In the genomic region with DNA sequence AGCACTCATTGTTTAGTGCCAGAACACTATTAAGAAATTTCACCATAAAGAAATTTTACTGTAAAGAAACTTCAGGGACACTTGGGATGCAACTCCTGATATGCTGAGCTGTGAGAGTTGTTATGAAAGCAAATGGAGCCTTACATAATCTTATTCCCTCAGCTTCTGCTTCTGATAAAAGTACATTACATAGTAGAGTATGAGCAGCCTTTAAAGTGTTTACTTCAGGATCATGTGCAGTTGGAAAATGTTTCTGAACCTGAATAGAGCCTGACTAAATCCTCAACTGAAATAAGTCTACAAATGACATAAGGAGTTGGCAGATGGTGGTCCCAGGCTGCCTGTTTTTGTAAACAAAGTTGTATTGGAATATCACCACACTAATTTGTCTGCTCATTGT, we compare ENCODE assay signal across 21 cellular contexts. TPM values are rescaled to one million over a fixed set of nuclear protein-coding genes. Genes with fewer than 3 reads are reported as not detected.
DNase-seq lines count a peak whose midpoint lies in the region; ATAC-seq and TF ChIP-seq lines count a peak whose summit lies in the region.
"Had no signal": no experiment of that assay in that cellular context is flagged by ENCODE, and none has a peak within 500 bp of the region (broad histone marks: within the 10 kb centered on the region; RNA-seq: fewer than 3 reads in every experiment).

No MANE protein-coding gene starts in this region.

- no peak overlapping the region for H3K14ac ChIP-seq in neuronal stem cell (ENCODE audit: low read length)

- H3K27me3 ChIP-seq in Karpas-422 (ENCODE audit: low read length) (no peaks in the 10 kb centered on the region), SU-DHL-6 (ENCODE audit: low read length) (no peaks in the 10 kb centered on the region), gastroesophageal sphincter (no peaks in the 10 kb centered on the region), neuronal stem cell (ENCODE audit: control insufficient read depth in 3 of 3, insufficient read depth in 3 of 3, low read depth in 1 of 3, low read length in 3 of 3) (no peaks in the 10 kb centered on the region)
- H3K27me3 ChIP-seq: adrenal gland, breast epithelium, esophagus squamous epithelium, ovary, right atrium auricular region, transverse colon had no signal

- intact Hi-C loops in sciatic nerve (cut with DNase I): no loop called here

- ATAC-seq in gastroesophageal sphincter (peak; percentile 81), sciatic nerve (peak; percentile 50), HG03460 (IDR thresholded peaks at IDR 0.05; ENCODE audit: unreplicated experiment) (no peak), GM21717 (IDR thresholded peaks at IDR 0.05; ENCODE audit: unreplicated experiment) (no peak)
- ATAC-seq: activated CD8-positive, alpha-beta T cell treated with anti-CD3 and anti-CD28 coated beads for 36 hours; natural killer cell had no signal

- H2BK12ac ChIP-seq in neuronal stem cell (ENCODE audit: low read length): no peak overlapping the region

- TF ChIP-seq CTCF in SU-DHL-6 (IDR thresholded peaks at IDR 0.05; ENCODE audit: insufficient read depth, low read length, poor library complexity, severe bottlenecking): no peak
- no peak for TF ChIP-seq CTCF in gastroesophageal sphincter (IDR thresholded peaks at IDR 0.05)

- no peak overlapping the region for H4K8ac ChIP-seq in neuronal stem cell (ENCODE audit: low read depth, low read length)

- H2BK120ac ChIP-seq in neuronal stem cell (ENCODE audit: low read depth, low read length): no peak overlapping the region

- peaks cover 28% of the 10 kb centered on the region for H3F3A ChIP-seq in SU-DHL-6 (ENCODE audit: insufficient read depth)

- H2AK5ac ChIP-seq in neuronal stem cell (ENCODE audit: low read depth, low read length): no peak overlapping the region

- H3K23ac ChIP-seq in neuronal stem cell (ENCODE audit: low read depth, low read length, poor library complexity): no peak overlapping the region

- H3K9ac ChIP-seq in Karpas-422 (ENCODE audit: low read length) (no peak overlapping the region), SU-DHL-6 (ENCODE audit: low read length) (peak overlapping the region; percentile 53), neuronal stem cell (ENCODE audit: low read depth, low read length, poor library complexity) (no peak overlapping the region)

- H4K20me1 ChIP-seq in Karpas-422 (ENCODE audit: insufficient read depth, low read depth, low read length) (no peaks in the 10 kb centered on the region), SU-DHL-6 (ENCODE audit: low read depth, low read length) (no peaks in the 10 kb centered on the region)

- H3K4me2 ChIP-seq in Karpas-422 (ENCODE audit: low read depth, low read length, poor library complexity, severe bottlenecking) (no peak overlapping the region), SU-DHL-6 (ENCODE audit: low read depth, low read length, poor library complexity, severe bottlenecking) (peak overlapping the region; percentile 64), neuronal stem cell (ENCODE audit: insufficient read depth, low read length, poor library complexity, severe bottlenecking) (no peak overlapping the region)

- H3K4me3 ChIP-seq in Karpas-422 (ENCODE audit: low read length) (no peak overlapping the region), SU-DHL-6 (ENCODE audit: insufficient read depth, low read length, poor library complexity, severe bottlenecking) (no peak overlapping the region), gastroesophageal sphincter (no peak overlapping the region), neuronal stem cell (ENCODE audit: low read length in 2 of 2) (no peak overlapping the region)
- H3K4me3 ChIP-seq: adrenal gland, breast epithelium, esophagus squamous epithelium, ovary, right atrium auricular region, transverse colon had no signal

- DNase-seq in Karpas-422: no peak
- DNase-seq in sciatic nerve (ENCODE audit: low spot score): no peak
- DNase-seq in neuronal stem cell (ENCODE audit: low spot score): no peak
- DNase-seq in activated T-cell treated with anti-CD3 and anti-CD28 coated beads, Interleukin-2, amount 50 U/mL, for 48 hours: no peak
- DNase-seq: activated CD4-positive, alpha-beta T cell treated with anti-CD3 and anti-CD28 coated beads for 1 hour; activated CD8-positive, alpha-beta T cell treated with anti-CD3 and anti-CD28 coated beads for 36 hours; activated gamma-delta T cell treated with Interleukin-2 at 50 U/mL for 16 hours; adrenal gland; endodermal cell; esophagus squamous epithelium; natural killer cell; NCI-H524 treated with DMSO at 0.1 percent for 48 hours; ovary; transverse colon had no signal

- H3K9me2 ChIP-seq in Karpas-422 (replicated peaks; ENCODE audit: insufficient read depth, low read length): no peaks in the 10 kb centered on the region
- no peaks in the 10 kb centered on the region for H3K9me2 ChIP-seq in SU-DHL-6 (replicated peaks; ENCODE audit: insufficient read depth, low read length)

- peaks cover 52% of the 10 kb centered on the region for H3K4me1 ChIP-seq in Karpas-422 (ENCODE audit: low read length)
- H3K4me1 ChIP-seq in gastroesophageal sphincter: peaks cover 0 to 24% (median 3%) of the 10 kb centered on the region in 3 donors
- H3K4me1 ChIP-seq in neuronal stem cell (ENCODE audit: control insufficient read depth in 2 of 2, insufficient read depth in 1 of 2, low read depth in 1 of 2, low read length in 2 of 2): peaks cover 0 to 2% of the 10 kb centered on the region in 2 donors
- H3K4me1 ChIP-seq: adrenal gland, right atrium auricular region had no signal

- no peak for TF ChIP-seq EP300 in gastroesophageal sphincter (IDR thresholded peaks at IDR 0.05)

- no peak overlapping the region for H3K18ac ChIP-seq in neuronal stem cell (ENCODE audit: low read length)

- no peak overlapping the region for H3K4ac ChIP-seq in neuronal stem cell (ENCODE audit: low read length)

- H2BK5ac ChIP-seq in neuronal stem cell (ENCODE audit: low read length): no peak overlapping the region

- H4K91ac ChIP-seq in neuronal stem cell (ENCODE audit: low read depth, low read length, poor library complexity): no peak overlapping the region

- H3K79me2 ChIP-seq in Karpas-422 (ENCODE audit: low read length) (no peaks in the 10 kb centered on the region), SU-DHL-6 (ENCODE audit: insufficient read depth, low read length) (no peaks in the 10 kb centered on the region)

- no peak overlapping the region for H2BK15ac ChIP-seq in neuronal stem cell (ENCODE audit: low read length)

- peak overlapping the region; percentile 6 for H2AFZ ChIP-seq in Karpas-422 (ENCODE audit: low read length)
- no peak overlapping the region for H2AFZ ChIP-seq in SU-DHL-6 (ENCODE audit: low read depth, low read length, severe bottlenecking)
- no peak overlapping the region for H2AFZ ChIP-seq in neuronal stem cell (ENCODE audit: low read length)

- no peak for TF ChIP-seq POLR2A in gastroesophageal sphincter (IDR thresholded peaks at IDR 0.05)

- H3K27ac ChIP-seq in Karpas-422 (ENCODE audit: low read length) (peak overlapping the region; percentile 75), SU-DHL-6 (ENCODE audit: low read depth, low read length) (peak overlapping the region; percentile 100), gastroesophageal sphincter (peak overlapping the region in 1 of 4 donors; percentile 0), neuronal stem cell (replicated peaks; ENCODE audit: low read length) (no peak overlapping the region)
- H3K27ac ChIP-seq: adrenal gland, C4-2B, esophagus squamous epithelium, ovary, right atrium auricular region had no signal

- H3K9me3 ChIP-seq in Karpas-422 (ENCODE audit: low read length) (no peaks in the 10 kb centered on the region), SU-DHL-6 (ENCODE audit: insufficient read depth, low read length) (no peaks in the 10 kb centered on the region), gastroesophageal sphincter (no peaks in the 10 kb centered on the region), neuronal stem cell (replicated peaks in 1 of 2; ENCODE audit: control insufficient read depth in 2 of 2, insufficient read depth in 1 of 2, low read depth in 1 of 2, low read length in 2 of 2) (no peaks in the 10 kb centered on the region)
- H3K9me3 ChIP-seq: adrenal gland, breast epithelium, esophagus squamous epithelium, ovary, right atrium auricular region, transverse colon had no signal

- H3K36me3 ChIP-seq in Karpas-422 (ENCODE audit: insufficient read depth, low read length) (no peaks in the 10 kb centered on the region; the same call in 1 of the 2 replicates), SU-DHL-6 (ENCODE audit: low read length) (no peaks in the 10 kb centered on the region), gastroesophageal sphincter (no peaks in the 10 kb centered on the region), neuronal stem cell (replicated peaks in 1 of 2; ENCODE audit: control insufficient read depth in 2 of 2, insufficient read depth in 2 of 2, low read length in 2 of 2) (no peaks in the 10 kb centered on the region)
- H3K36me3 ChIP-seq: adrenal gland, breast epithelium, ovary, right atrium auricular region, transverse colon had no signal

- no peaks in the 10 kb centered on the region for H3K79me1 ChIP-seq in neuronal stem cell (ENCODE audit: low read depth, low read length)

RNA-seq across cellular contexts. Expression of a gene that starts 19.3 kb away (rescaled TPM):
- total RNA-seq in Karpas-422 (2014; rRNA removed; shearing (Covaris generic); ENCODE audit: low replicate concordance): 2.9 and 7.4 TPM in 2 replicates
- total RNA-seq in gastroesophageal sphincter: 1 to 10 TPM in 1 of 4 donors, under 1 TPM in 3; 0.15 to 3.8 (median 0.50) TPM
- total RNA-seq in sciatic nerve: not detected
- polyA plus RNA-seq in neuronal stem cell (2013, experiment 1 of 2): under 0.01 TPM
- not detected for polyA plus RNA-seq in neuronal stem cell (2013, experiment 2 of 2)
- total RNA-seq: activated CD8-positive, alpha-beta T cell treated with anti-CD3 and anti-CD28 coated beads for 36 hours; right atrium auricular region had no signal

Comparison
In these comparisons a context has a peak if more than half of its experiments do, and no peak if none do; other contexts are left out.
1. ATAC-seq: peak in gastroesophageal sphincter (single experiment) and sciatic nerve (single experiment); none in HG03460 (single experiment) and GM21717 (single experiment).